In genomic region chr9:118586978-118587377, GRCh38 we compare ENCODE assay signal across 28 cellular contexts.
"Had no signal": no experiment of that assay in that cellular context is flagged by ENCODE, and none has a peak within 500 bp of the region (broad histone marks: within the 10 kb centered on the region; RNA-seq: fewer than 3 reads in every experiment).

No MANE protein-coding gene starts in this region.

- H3K4me1 ChIP-seq: esophagus muscularis mucosa, foreskin keratinocyte, gastrocnemius medialis had no signal

- H3K4me3 ChIP-seq: esophagus muscularis mucosa, gastrocnemius medialis had no signal

- DNase-seq: activated B cell treated with CpG ODN at 0.5 μM for 24 hours; activated CD4-positive, alpha-beta T cell treated with anti-CD3 and anti-CD28 coated beads for 48 hours; activated CD4-positive, alpha-beta T cell treated with anti-CD3 and anti-CD28 coated beads, Interleukin-2, amount 50 U/mL, for 1 hour; activated CD4-positive, alpha-beta T cell treated with anti-CD3 and anti-CD28 coated beads, Interleukin-2, amount 50 U/mL, for 48 hours; activated CD8-positive, alpha-beta memory T cell treated with anti-CD3 and anti-CD28 coated beads for 24 hours; activated CD8-positive, alpha-beta T cell treated with anti-CD3 and anti-CD28 coated beads for 36 hours; activated effector memory CD4-positive, alpha-beta T cell treated with Interleukin-2 at 50 U/mL for 16 hours; activated gamma-delta T cell treated with Interleukin-2 at 50 U/mL for 16 hours; activated naive CD4-positive, alpha-beta T cell treated with anti-CD3 and anti-CD28 coated beads, Interleukin-2, amount 50 U/mL, for 16 hours; activated naive CD4-positive, alpha-beta T cell treated with Interleukin-2 at 50 U/mL for 16 hours; activated T-cell treated with anti-CD3 and anti-CD28 coated beads, Interleukin-2, amount 50 U/mL, for 4 hours; amniotic stem cell; brain microvascular endothelial cell; cortex of kidney; dermis blood vessel endothelial cell; effector CD4-positive, alpha-beta T cell; effector memory CD8-positive, alpha-beta T cell; erythroblast; foreskin keratinocyte; gastrocnemius medialis; glutamatergic neuron; T-helper 1 cell; T-helper 17 cell; T1000; WERI-Rb-1 had no signal

- H3K9me3 ChIP-seq: esophagus muscularis mucosa, gastrocnemius medialis had no signal

- H3K27me3 ChIP-seq: brain microvascular endothelial cell, esophagus muscularis mucosa, foreskin keratinocyte, gastrocnemius medialis had no signal

- ATAC-seq: activated CD4-positive, CD25-positive, alpha-beta regulatory T cell treated with anti-CD3 and anti-CD28 coated beads, Interleukin-2, amount 50 U/mL, for 24 hours; activated CD8-positive, alpha-beta T cell treated with anti-CD3 and anti-CD28 coated beads for 36 hours; activated T-cell treated with anti-CD3 and anti-CD28 coated beads, Interleukin-2, amount 50 U/mL, for 4 hours; activated T-helper 17 cell treated with anti-CD3 and anti-CD28 coated beads, Interleukin-2, amount 50 U/mL, for 72 hours; effector memory CD8-positive, alpha-beta T cell; foreskin keratinocyte; gastrocnemius medialis; T-helper 17 cell had no signal

- H3K36me3 ChIP-seq: brain microvascular endothelial cell, esophagus muscularis mucosa, gastrocnemius medialis, WERI-Rb-1 had no signal

- H3K27ac ChIP-seq: brain microvascular endothelial cell, esophagus muscularis mucosa, foreskin keratinocyte, gastrocnemius medialis, WERI-Rb-1 had no signal
